In genomic region chr3:127180859-127181258, GRCh38 we compare ENCODE assay signal across 34 cellular contexts. TPM values are rescaled to one million over a fixed set of nuclear protein-coding genes. Genes with fewer than 3 reads are reported as not detected.
"Had no signal": no experiment of that assay in that cellular context is flagged by ENCODE, and none has a peak within 500 bp of the region (broad histone marks: within the 10 kb centered on the region; RNA-seq: fewer than 3 reads in every experiment).

No MANE protein-coding gene starts in this region.

- DNase-seq: activated CD4-positive, alpha-beta T cell treated with anti-CD3 and anti-CD28 coated beads for 1 hour; activated CD4-positive, alpha-beta T cell treated with anti-CD3 and anti-CD28 coated beads, Interleukin-2, amount 50 U/mL, for 1 hour; activated T-cell treated with anti-CD3 and anti-CD28 coated beads, Interleukin-2, amount 50 U/mL, for 24 hours; caudate nucleus; effector memory CD4-positive, alpha-beta T cell; glutamatergic neuron; immature natural killer cell; kidney glomerular epithelial cell; left ventricle myocardium inferior; mammary epithelial cell; midbrain; natural killer cell; nucleus accumbens; posterior cingulate gyrus; stimulated activated CD4-positive, alpha-beta T cell treated with anti-CD3 and anti-CD28 coated beads, Interleukin-15, amount 100 ng/mL, for 24 hours; stimulated activated CD4-positive, alpha-beta T cell treated with anti-CD3 and anti-CD28 coated beads, Interleukin-2, amount 100 ng/mL, for 48 hours; stimulated activated naive CD4-positive, alpha-beta T cell; T-cell; testis; trophoblast cell; WERI-Rb-1 had no signal

- H3K27me3 ChIP-seq: hepatocyte, testis had no signal

- H3K27ac Mint-ChIP-seq: activated naive CD4-positive, alpha-beta T cell treated with anti-CD3 and anti-CD28 coated beads, Interleukin-2, amount 50 U/mL, for 72 hours; activated T-cell treated with anti-CD3 and anti-CD28 coated beads, Interleukin-2, amount 50 U/mL, for 24 hours; activated T-helper 17 cell treated with anti-CD3 and anti-CD28 coated beads, Interleukin-2, amount 50 U/mL, for 72 hours; brain; immature natural killer cell; natural killer cell; T-cell; T-helper 2 cell treated with Interferon-gamma antibody and Interleukin-4, amounts not matched to agents 5 μg/mL and 100 μg/mL, for 36 hours had no signal

- H3K4me1 ChIP-seq: left ventricle myocardium inferior, testis had no signal

- H3K4me3 Mint-ChIP-seq: activated T-cell treated with anti-CD3 and anti-CD28 coated beads, Interleukin-2, amount 50 U/mL, for 24 hours; activated T-helper 17 cell treated with anti-CD3 and anti-CD28 coated beads, Interleukin-2, amount 50 U/mL, for 72 hours; brain; immature natural killer cell; natural killer cell; T-cell; T-helper 2 cell treated with Interferon-gamma antibody and Interleukin-4, amounts not matched to agents 5 μg/mL and 100 μg/mL, for 36 hours had no signal

- H3K9me3 Mint-ChIP-seq: activated T-cell treated with anti-CD3 and anti-CD28 coated beads, Interleukin-2, amount 50 U/mL, for 24 hours; activated T-helper 17 cell treated with anti-CD3 and anti-CD28 coated beads, Interleukin-2, amount 50 U/mL, for 72 hours; immature natural killer cell; natural killer cell; T-helper 2 cell treated with Interferon-gamma antibody and Interleukin-4, amounts not matched to agents 5 μg/mL and 100 μg/mL, for 36 hours had no signal

- H3K36me3 ChIP-seq: left ventricle myocardium inferior, WERI-Rb-1 had no signal

- H3K9me3 ChIP-seq: left ventricle myocardium inferior, testis had no signal

- H3K4me1 Mint-ChIP-seq: activated T-helper 17 cell treated with anti-CD3 and anti-CD28 coated beads, Interleukin-2, amount 50 U/mL, for 72 hours; immature natural killer cell; natural killer cell; T-cell had no signal

- H3K4me3 ChIP-seq: hepatocyte, left ventricle myocardium inferior, smooth muscle cell, testis had no signal

- ATAC-seq: activated naive CD4-positive, alpha-beta T cell treated with anti-CD3 and anti-CD28 coated beads, Interleukin-2, amount 50 U/mL, for 72 hours; activated T-helper 17 cell treated with anti-CD3 and anti-CD28 coated beads, Interleukin-2, amount 50 U/mL, for 72 hours; esophagus mucosa; natural killer cell; sciatic nerve; T-cell had no signal

- H3K36me3 Mint-ChIP-seq: activated naive CD4-positive, alpha-beta T cell treated with anti-CD3 and anti-CD28 coated beads, Interleukin-2, amount 50 U/mL, for 72 hours; brain; immature natural killer cell; natural killer cell; T-cell had no signal

- H3K27ac ChIP-seq: hepatocyte, left ventricle myocardium inferior, testis, WERI-Rb-1 had no signal

RNA-seq across cellular contexts. Expression of gene PRR23E, which starts 12.1 kb away (rescaled TPM):
- total RNA-seq: activated naive CD4-positive, alpha-beta T cell treated with anti-CD3 and anti-CD28 coated beads, Interleukin-2, amount 50 U/mL, for 72 hours; activated T-helper 17 cell treated with anti-CD3 and anti-CD28 coated beads, Interleukin-2, amount 50 U/mL, for 72 hours; aorta; dermis microvascular lymphatic vessel endothelial cell; endothelial cell of umbilical vein; esophagus mucosa; frontal cortex; hepatocyte; left ventricle myocardium inferior; mammary epithelial cell; natural killer cell; renal cortical epithelial cell; sciatic nerve; smooth muscle cell; T-cell had no signal
